Comparison of ENCODE assay signal across 10 cellular contexts in genomic region chr2:101900375-101900774, GRCh38.
DNase-seq lines count a peak whose midpoint lies in the region; ATAC-seq, FAIRE-seq and TF ChIP-seq lines count a peak whose summit lies in the region.
"Had no signal": no experiment of that assay in that cellular context is flagged by ENCODE, and none has a peak within 500 bp of the region (broad histone marks: within the 10 kb centered on the region; RNA-seq: fewer than 3 reads in every experiment).

No MANE protein-coding gene starts in this region.

- no peak for TF ChIP-seq POLR2A in GM12892 (IDR thresholded peaks at IDR 0.05; ENCODE audit: low read depth, low read length)

- H3K27me3 Mint-ChIP-seq in T-cell (peaks cover 0 to 11% of the 10 kb centered on the region in 2 donors), immature natural killer cell (ENCODE audit: low read depth in 3 of 3) (peaks cover 2 to 7% (median 4%) of the 10 kb centered on the region in 3 donors)

- peak; percentile 61 for ATAC-seq in GM21390 (IDR thresholded peaks at IDR 0.05; ENCODE audit: unreplicated experiment)
- ATAC-seq in T-cell (replicated peaks in 1 of 4), result peak in 3 of 4 experiments; percentile 20 to 64 (median 34)
- ATAC-seq in omental fat pad (ENCODE audit: low FRiP score), result peak; percentile 9

- H3K4me3 Mint-ChIP-seq in T-cell (no peak overlapping the region), immature natural killer cell (no peak overlapping the region)

- TF ChIP-seq CTCF in omental fat pad (IDR thresholded peaks at IDR 0.05), result no peak

- DNase-seq in GM12892 (ENCODE audit: insufficient read length) (no peak), T-cell (peak in 2 of 34 experiments; percentile 3 to 6), omental fat pad (ENCODE audit: low spot score) (no peak), NOMO-1 treated with DMSO at 0.1 percent for 48 hours (lab: John Stamatoyannopoulos, UW; ENCODE audit: unreplicated experiment) (no peak), caudate nucleus (lab: John Stamatoyannopoulos, UW) (no peak), immature natural killer cell (no peak), OCI-M2 (lab: John Stamatoyannopoulos, UW; ENCODE audit: unreplicated experiment) (no peak)
- DNase-seq: MV-4-11 had no signal

- POLR2A ChIA-PET in T-cell (lab: Charles Lee), result no interaction called here

- H3K36me3 Mint-ChIP-seq in T-cell (no peaks in the 10 kb centered on the region), immature natural killer cell (peaks cover 0 to 14% (median 7%) of the 10 kb centered on the region in 3 donors)

- H3K4me1 Mint-ChIP-seq in T-cell (peaks cover 8 to 11% (median 8%) of the 10 kb centered on the region in 3 donors), immature natural killer cell (no peaks in the 10 kb centered on the region)

- CTCF ChIA-PET in T-cell (lab: Charles Lee), result interaction anchor here in 1 of 2 donors (0.6 kb wide), 1 partner anchor 687 kb away, joined by 3 read pairs; no protein-coding TSS in a partner anchor

- FAIRE-seq in GM12892 (lab: Jason Lieb, UNC), result peak; percentile 78
- FAIRE-seq: frontal cortex had no signal

- peaks cover 0 to 5% (median 3%) of the 10 kb centered on the region in 3 donors for H3K9me3 Mint-ChIP-seq in T-cell
- H3K9me3 Mint-ChIP-seq in immature natural killer cell, result peaks cover 0 to 8% (median 1%) of the 10 kb centered on the region in 6 donors

- H3K27ac ChIP-seq in caudate nucleus (ENCODE audit: low read depth, low read length), result no peak overlapping the region

- H3K27ac Mint-ChIP-seq in T-cell (no peak overlapping the region), immature natural killer cell (no peak overlapping the region)

Comparison
In these comparisons a context has a peak if more than half of its experiments do, and no peak if none do; other contexts are left out.
1. ATAC-seq: peak in every context shown above with its lines; median percentile 61 in GM21390; 34 in T-cell; 9 in omental fat pad.